In the genomic region with DNA sequence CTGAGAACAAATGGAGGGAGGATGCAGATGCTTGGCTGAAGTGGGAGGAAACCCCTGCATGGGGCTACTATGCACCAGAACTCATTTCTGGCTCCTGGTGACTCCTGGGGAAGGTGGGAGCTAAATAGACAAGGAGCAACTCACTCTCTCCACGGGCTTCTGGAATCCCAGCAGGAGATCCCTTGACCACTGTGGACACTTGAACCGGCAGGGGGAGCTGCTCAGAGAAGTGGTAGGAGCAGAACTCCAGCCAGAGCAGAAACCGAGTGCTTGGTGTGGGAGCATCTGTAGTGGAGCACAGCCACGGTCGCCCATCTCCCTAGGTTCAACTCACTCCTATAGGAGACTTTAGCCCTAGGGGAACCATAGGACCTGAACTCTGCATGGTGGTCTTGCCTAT, we compare ENCODE assay signal across 12 cellular contexts.
DNase-seq lines count a peak whose midpoint lies in the region; ATAC-seq and TF ChIP-seq lines count a peak whose summit lies in the region.
"Had no signal": no experiment of that assay in that cellular context is flagged by ENCODE, and none has a peak within 500 bp of the region (broad histone marks: within the 10 kb centered on the region; RNA-seq: fewer than 3 reads in every experiment).

No MANE protein-coding gene starts in this region.

- H3K27me3 ChIP-seq in Caco-2 (replicated peaks; ENCODE audit: control insufficient read depth, insufficient read depth, low read length) (no peaks in the 10 kb centered on the region), GM23338 (ENCODE audit: insufficient read depth) (no peaks in the 10 kb centered on the region)
- H3K27me3 ChIP-seq in CD8-positive, alpha-beta T cell (ENCODE audit: insufficient read depth, low read length): peaks cover 4% of the 10 kb centered on the region

- H3K36me3 ChIP-seq in Caco-2 (ENCODE audit: control insufficient read depth, insufficient read depth, low read length): no peaks in the 10 kb centered on the region
- no peaks in the 10 kb centered on the region for H3K36me3 ChIP-seq in GM23338 (ENCODE audit: insufficient read depth)
- H3K36me3 ChIP-seq in CD8-positive, alpha-beta T cell (ENCODE audit: insufficient read depth, low read length): no peaks in the 10 kb centered on the region

- H3K4me1 Mint-ChIP-seq in Caco-2 (ENCODE audit: low read depth, unreplicated experiment) (no peaks in the 10 kb centered on the region), GM23338 (peaks cover 5% of the 10 kb centered on the region)
- H3K4me1 Mint-ChIP-seq in CD8-positive, alpha-beta T cell (ENCODE audit: low read depth): no peaks in the 10 kb centered on the region
- H3K4me1 Mint-ChIP-seq: activated T-helper 17 cell treated with anti-CD3 and anti-CD28 coated beads, Interleukin-2, amount 50 U/mL, for 72 hours; IgD-negative memory B cell had no signal

- H3K9me2 ChIP-seq in GM23338 (ENCODE audit: insufficient read depth): 0 out of 2 replicates have a peak, but pooled peaks cover 6% of the 10 kb centered on the region

- H3K79me2 ChIP-seq in GM23338 (replicated peaks; ENCODE audit: insufficient read depth): no peaks in the 10 kb centered on the region

- no peak overlapping the region for H3K27ac ChIP-seq in GM23338 (ENCODE audit: low read depth)
- H3K27ac ChIP-seq in CD8-positive, alpha-beta T cell (ENCODE audit: low read depth, low read length): no peak overlapping the region

- no peak overlapping the region for H3K4me2 ChIP-seq in GM23338

- no peaks in the 10 kb centered on the region for H4K20me1 ChIP-seq in GM23338 (replicated peaks; ENCODE audit: insufficient read depth)

- POLR2A ChIA-PET in Caco-2 (lab: Charles Lee): no interaction called here
- POLR2A ChIA-PET in CD8-positive, alpha-beta T cell (lab: Charles Lee): interaction anchor here (0.6 kb wide), 1 partner anchor 32 kb away, joined by 3 read pairs; no protein-coding TSS in a partner anchor

- peak; percentile 80 for ATAC-seq in GM23338
- ATAC-seq in CD8-positive, alpha-beta T cell: no peak
- ATAC-seq: activated T-helper 17 cell treated with anti-CD3 and anti-CD28 coated beads, Interleukin-2, amount 50 U/mL, for 72 hours had no signal

- CTCF ChIA-PET in Caco-2 (lab: Charles Lee): interaction anchor here (1.3 kb wide), 1 partner anchor 194 kb away, joined by 5 read pairs; no protein-coding TSS in a partner anchor
- CTCF ChIA-PET in CD8-positive, alpha-beta T cell (lab: Charles Lee): no interaction called here

- H3K36me3 Mint-ChIP-seq in Caco-2 (ENCODE audit: insufficient read depth, unreplicated experiment): no peaks in the 10 kb centered on the region
- no peaks in the 10 kb centered on the region for H3K36me3 Mint-ChIP-seq in GM23338 (ENCODE audit: low read depth)
- H3K36me3 Mint-ChIP-seq in CD8-positive, alpha-beta T cell: no peaks in the 10 kb centered on the region
- H3K36me3 Mint-ChIP-seq: IgD-negative memory B cell had no signal

- no peaks in the 10 kb centered on the region for H3F3A ChIP-seq in GM23338 (replicated peaks; ENCODE audit: low read depth)

- TF ChIP-seq CTCF in Caco-2 (IDR thresholded peaks at IDR 0.05; ENCODE audit: insufficient read depth in 1 of 2, low read depth in 1 of 2, low read length in 1 of 2, severe bottlenecking in 1 of 2, unreplicated experiment in 1 of 2) (peak; percentile 18 to 27), GM23338 (conservative IDR thresholded peaks at IDR 0.05; ENCODE audit: low read depth in 2 of 2) (peak; percentile 61 to 72)
- no peak for TF ChIP-seq CTCF in CD8-positive, alpha-beta T cell (IDR thresholded peaks at IDR 0.05)

- DNase-seq in Caco-2 (peak; percentile 46 to 49), GM23338 (ENCODE audit: low spot score) (peak; percentile 80), RPMI8226 (peak; percentile 50), iPS-NIHi7 (ENCODE audit: extremely low spot score) (peak; percentile 71), NCI-H510A treated with DMSO at 0.1 percent for 48 hours (lab: John Stamatoyannopoulos, UW) (no peak), HCEC 1CT (no peak)
- no peak for DNase-seq in NK-92 treated with Interleukin-12 subunit alpha and Interleukin-12 subunit beta, amount 100 ng/mL, for 24 hours (lab: John Stamatoyannopoulos, UW)
- DNase-seq in CD8-positive, alpha-beta T cell: no peak

- H3K4me1 ChIP-seq in Caco-2: no peaks in the 10 kb centered on the region
- no peaks in the 10 kb centered on the region for H3K4me1 ChIP-seq in GM23338 (ENCODE audit: insufficient read depth)
- H3K4me1 ChIP-seq in CD8-positive, alpha-beta T cell (ENCODE audit: insufficient read depth, low read length): no peaks in the 10 kb centered on the region

- H3K4me3 ChIP-seq in Caco-2 (ENCODE audit: low read depth, low read length) (no peak overlapping the region), GM23338 (no peak overlapping the region)
- H3K4me3 ChIP-seq in CD8-positive, alpha-beta T cell (ENCODE audit: low read depth, low read length): no peak overlapping the region

- H3K9me3 ChIP-seq in Caco-2: no peaks in the 10 kb centered on the region
- no peaks in the 10 kb centered on the region for H3K9me3 ChIP-seq in CD8-positive, alpha-beta T cell (ENCODE audit: low read length)

- H3K9me3 Mint-ChIP-seq in Caco-2 (ENCODE audit: unreplicated experiment) (no peaks in the 10 kb centered on the region), GM23338 (no peaks in the 10 kb centered on the region; the same call in 2 of the 3 replicates)
- peaks cover 6% of the 10 kb centered on the region for H3K9me3 Mint-ChIP-seq in CD8-positive, alpha-beta T cell
- H3K9me3 Mint-ChIP-seq: activated T-helper 17 cell treated with anti-CD3 and anti-CD28 coated beads, Interleukin-2, amount 50 U/mL, for 72 hours; dendritic cell treated with granulocyte-macrophage colony-stimulating factor and Interleukin-4, amounts not matched to agents 40 ng/mL and 50 ng/mL, for 4 days had no signal

- no peaks in the 10 kb centered on the region for H3K27me3 Mint-ChIP-seq in Caco-2 (ENCODE audit: insufficient read depth, unreplicated experiment)
- no peaks in the 10 kb centered on the region for H3K27me3 Mint-ChIP-seq in GM23338 (ENCODE audit: insufficient read depth, low read depth, poor library complexity)
- H3K27me3 Mint-ChIP-seq in CD8-positive, alpha-beta T cell (ENCODE audit: low read depth): peaks cover 33% of the 10 kb centered on the region

- H3K4me3 Mint-ChIP-seq in Caco-2 (ENCODE audit: unreplicated experiment) (no peak overlapping the region), GM23338 (no peak overlapping the region)
- no peak overlapping the region for H3K4me3 Mint-ChIP-seq in CD8-positive, alpha-beta T cell
- H3K4me3 Mint-ChIP-seq: activated T-helper 17 cell treated with anti-CD3 and anti-CD28 coated beads, Interleukin-2, amount 50 U/mL, for 72 hours; dendritic cell treated with granulocyte-macrophage colony-stimulating factor and Interleukin-4, amounts not matched to agents 40 ng/mL and 50 ng/mL, for 4 days; IgD-negative memory B cell; stimulated activated naive CD8-positive, alpha-beta T cell treated with anti-CD3 and anti-CD28 coated beads, Interleukin-15, Interleukin-2, amounts not matched to agents 100 ng/mL and 50 ng/mL, for 24 hours had no signal

- H3K27ac Mint-ChIP-seq in Caco-2 (ENCODE audit: unreplicated experiment): no peak overlapping the region
- H3K27ac Mint-ChIP-seq in GM23338: no peak overlapping the region
- H3K27ac Mint-ChIP-seq in CD8-positive, alpha-beta T cell: no peak overlapping the region
- H3K27ac Mint-ChIP-seq: activated T-helper 17 cell treated with anti-CD3 and anti-CD28 coated beads, Interleukin-2, amount 50 U/mL, for 72 hours; dendritic cell treated with granulocyte-macrophage colony-stimulating factor and Interleukin-4, amounts not matched to agents 40 ng/mL and 50 ng/mL, for 4 days; IgD-negative memory B cell; stimulated activated naive CD8-positive, alpha-beta T cell treated with anti-CD3 and anti-CD28 coated beads, Interleukin-15, Interleukin-2, amounts not matched to agents 100 ng/mL and 50 ng/mL, for 24 hours had no signal

- intact Hi-C loops in Caco-2 (cut with micrococcal nuclease; ENCODE audit: unreplicated experiment): loop anchor here (5.0 kb wide), 1 partner anchor 48 kb away; no protein-coding TSS in a partner anchor
- intact Hi-C loops in CD8-positive, alpha-beta T cell (cut with DNase I, micrococcal nuclease): no loop called here

- no TSS peak for BruUV-seq in Caco-2 (replicated peaks; lab: Mats Ljungman, UMichigan)

- H2AFZ ChIP-seq in GM23338: no peak overlapping the region

TF ChIP-seq in GM23338, 12 proteins besides CTCF, POLR2A, EP300 and RAD21 (continues in another document):
- TF ChIP-seq JUNB (IDR thresholded peaks at IDR 0.05; ENCODE audit: unreplicated experiment): no peak
- TF ChIP-seq, protein P1, sequence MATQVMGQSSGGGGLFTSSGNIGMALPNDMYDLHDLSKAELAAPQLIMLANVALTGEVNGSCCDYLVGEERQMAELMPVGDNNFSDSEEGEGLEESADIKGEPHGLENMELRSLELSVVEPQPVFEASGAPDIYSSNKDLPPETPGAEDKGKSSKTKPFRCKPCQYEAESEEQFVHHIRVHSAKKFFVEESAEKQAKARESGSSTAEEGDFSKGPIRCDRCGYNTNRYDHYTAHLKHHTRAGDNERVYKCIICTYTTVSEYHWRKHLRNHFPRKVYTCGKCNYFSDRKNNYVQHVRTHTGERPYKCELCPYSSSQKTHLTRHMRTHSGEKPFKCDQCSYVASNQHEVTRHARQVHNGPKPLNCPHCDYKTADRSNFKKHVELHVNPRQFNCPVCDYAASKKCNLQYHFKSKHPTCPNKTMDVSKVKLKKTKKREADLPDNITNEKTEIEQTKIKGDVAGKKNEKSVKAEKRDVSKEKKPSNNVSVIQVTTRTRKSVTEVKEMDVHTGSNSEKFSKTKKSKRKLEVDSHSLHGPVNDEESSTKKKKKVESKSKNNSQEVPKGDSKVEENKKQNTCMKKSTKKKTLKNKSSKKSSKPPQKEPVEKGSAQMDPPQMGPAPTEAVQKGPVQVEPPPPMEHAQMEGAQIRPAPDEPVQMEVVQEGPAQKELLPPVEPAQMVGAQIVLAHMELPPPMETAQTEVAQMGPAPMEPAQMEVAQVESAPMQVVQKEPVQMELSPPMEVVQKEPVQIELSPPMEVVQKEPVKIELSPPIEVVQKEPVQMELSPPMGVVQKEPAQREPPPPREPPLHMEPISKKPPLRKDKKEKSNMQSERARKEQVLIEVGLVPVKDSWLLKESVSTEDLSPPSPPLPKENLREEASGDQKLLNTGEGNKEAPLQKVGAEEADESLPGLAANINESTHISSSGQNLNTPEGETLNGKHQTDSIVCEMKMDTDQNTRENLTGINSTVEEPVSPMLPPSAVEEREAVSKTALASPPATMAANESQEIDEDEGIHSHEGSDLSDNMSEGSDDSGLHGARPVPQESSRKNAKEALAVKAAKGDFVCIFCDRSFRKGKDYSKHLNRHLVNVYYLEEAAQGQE (IDR thresholded peaks at IDR 0.05; ENCODE audit: unreplicated experiment): no peak

Comparison
In these comparisons a context has a peak if more than half of its experiments do, and no peak if none do; other contexts are left out.
1. DNase-seq: peak in Caco-2 (2 of 2), GM23338 (single experiment), RPMI8226 (single experiment) and iPS-NIHi7 (single experiment); none in NCI-H510A treated with DMSO at 0.1 percent for 48 hours (single experiment), NK-92 treated with Interleukin-12 subunit alpha and Interleukin-12 subunit beta, amount 100 ng/mL, for 24 hours (single experiment), CD8-positive, alpha-beta T cell (0 of 7) and HCEC 1CT (single experiment).